18 cellular contexts compared by ENCODE assay signal in the genomic region with DNA sequence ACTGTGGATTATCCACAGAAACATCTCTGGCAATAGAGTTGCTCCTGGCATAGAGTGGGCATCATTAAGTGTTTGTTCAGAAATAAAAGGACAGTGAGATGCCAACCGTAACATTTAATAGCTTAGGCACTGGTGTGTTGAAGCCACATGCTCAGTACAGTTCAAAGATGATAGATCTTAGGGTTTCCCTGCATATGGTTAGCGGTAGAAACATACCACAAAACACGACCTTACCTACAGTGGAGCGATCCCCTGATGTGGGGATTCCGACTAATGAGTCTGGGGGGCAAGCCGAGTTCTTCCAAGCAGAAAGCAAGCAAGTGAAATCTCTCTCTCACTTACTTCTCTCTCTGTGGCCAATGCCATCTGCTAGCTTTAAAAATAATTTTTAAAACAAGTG.
"Had no signal": no experiment of that assay in that cellular context is flagged by ENCODE, and none has a peak within 500 bp of the region (broad histone marks: within the 10 kb centered on the region; RNA-seq: fewer than 3 reads in every experiment).

No MANE protein-coding gene starts in this region.

- H2AFZ ChIP-seq: parathyroid adenoma had no signal

- H3K36me3 ChIP-seq: heart left ventricle, lower lobe of right lung, prostate gland, right lobe of liver had no signal

- H3K4me1 ChIP-seq: heart left ventricle, lower lobe of right lung, parathyroid adenoma, prostate gland, right lobe of liver had no signal

- ATAC-seq: esophagus mucosa; heart left ventricle; left lobe of liver; lower lobe of right lung; naive thymus-derived CD4-positive, alpha-beta T cell; right lobe of liver had no signal

- H3K9me3 ChIP-seq: heart left ventricle, lower lobe of right lung, prostate gland, right lobe of liver had no signal

- H3K4me3 Mint-ChIP-seq: naive thymus-derived CD4-positive, alpha-beta T cell; nephron progenitor cell; stimulated activated effector memory CD8-positive, alpha-beta T cell treated with anti-CD3 and anti-CD28 coated beads, Interleukin-12 subunit alpha, Interleukin-12 subunit beta, amount 100 ng/mL, for 72 hours had no signal

- H3K27me3 ChIP-seq: right lobe of liver had no signal

- H3K27ac ChIP-seq: heart left ventricle, lower lobe of right lung, parathyroid adenoma, prostate gland, right lobe of liver had no signal

- H3K4me3 ChIP-seq: heart left ventricle, lower lobe of right lung, prostate gland, right lobe of liver had no signal

- H3K9ac ChIP-seq: parathyroid adenoma had no signal

- H3K79me2 ChIP-seq: parathyroid adenoma had no signal

- H3K9me3 Mint-ChIP-seq: naive thymus-derived CD4-positive, alpha-beta T cell; nephron progenitor cell; stimulated activated effector memory CD8-positive, alpha-beta T cell treated with anti-CD3 and anti-CD28 coated beads, Interleukin-12 subunit alpha, Interleukin-12 subunit beta, amount 100 ng/mL, for 72 hours had no signal

- H3K27me3 Mint-ChIP-seq: naive thymus-derived CD4-positive, alpha-beta T cell had no signal

- DNase-seq: effector memory CD4-positive, alpha-beta T cell; heart left ventricle; hypothalamus; islet precursor cell; lower lobe of right lung; mesenchymal stem cell; naive thymus-derived CD4-positive, alpha-beta T cell; nephron progenitor cell; retina; right lobe of liver; stimulated activated CD4-positive, alpha-beta T cell treated with anti-CD3 and anti-CD28 coated beads, Interleukin-4, amount 100 ng/mL, for 1 hour; stimulated activated CD8-positive, alpha-beta memory T cell treated with anti-CD3 and anti-CD28 coated beads, Interleukin-4, amount 100 ng/mL, for 48 hours; trophoblast cell had no signal

- H3K27ac Mint-ChIP-seq: naive thymus-derived CD4-positive, alpha-beta T cell; nephron progenitor cell had no signal
